In genomic region chr12:53053223-53054111, GRCh38 we compare ENCODE assay signal across 1 cellular context.
TF ChIP-seq lines count a peak whose summit lies in the region.

No MANE protein-coding gene starts in this region.

TF ChIP-seq in HepG2, 621 proteins besides CTCF, POLR2A, EP300 and RAD21 (continued from another document and continues in another):
- TF ChIP-seq SCMH1 (CRISPR knock-in tag; IDR thresholded peaks at IDR 0.05; ENCODE audit: borderline replicate concordance) = no peak
- TF ChIP-seq, protein P1, sequence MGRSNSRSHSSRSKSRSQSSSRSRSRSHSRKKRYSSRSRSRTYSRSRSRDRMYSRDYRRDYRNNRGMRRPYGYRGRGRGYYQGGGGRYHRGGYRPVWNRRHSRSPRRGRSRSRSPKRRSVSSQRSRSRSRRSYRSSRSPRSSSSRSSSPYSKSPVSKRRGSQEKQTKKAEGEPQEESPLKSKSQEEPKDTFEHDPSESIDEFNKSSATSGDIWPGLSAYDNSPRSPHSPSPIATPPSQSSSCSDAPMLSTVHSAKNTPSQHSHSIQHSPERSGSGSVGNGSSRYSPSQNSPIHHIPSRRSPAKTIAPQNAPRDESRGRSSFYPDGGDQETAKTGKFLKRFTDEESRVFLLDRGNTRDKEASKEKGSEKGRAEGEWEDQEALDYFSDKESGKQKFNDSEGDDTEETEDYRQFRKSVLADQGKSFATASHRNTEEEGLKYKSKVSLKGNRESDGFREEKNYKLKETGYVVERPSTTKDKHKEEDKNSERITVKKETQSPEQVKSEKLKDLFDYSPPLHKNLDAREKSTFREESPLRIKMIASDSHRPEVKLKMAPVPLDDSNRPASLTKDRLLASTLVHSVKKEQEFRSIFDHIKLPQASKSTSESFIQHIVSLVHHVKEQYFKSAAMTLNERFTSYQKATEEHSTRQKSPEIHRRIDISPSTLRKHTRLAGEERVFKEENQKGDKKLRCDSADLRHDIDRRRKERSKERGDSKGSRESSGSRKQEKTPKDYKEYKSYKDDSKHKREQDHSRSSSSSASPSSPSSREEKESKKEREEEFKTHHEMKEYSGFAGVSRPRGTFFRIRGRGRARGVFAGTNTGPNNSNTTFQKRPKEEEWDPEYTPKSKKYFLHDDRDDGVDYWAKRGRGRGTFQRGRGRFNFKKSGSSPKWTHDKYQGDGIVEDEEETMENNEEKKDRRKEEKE (IDR thresholded peaks at IDR 0.05) = no peak
- no peak for TF ChIP-seq RFX1 (IDR thresholded peaks at IDR 0.05)
- TF ChIP-seq EHMT2 (IDR thresholded peaks at IDR 0.05; ENCODE audit: borderline replicate concordance, low read depth, low read length) = no peak
- TF ChIP-seq, protein P2, sequence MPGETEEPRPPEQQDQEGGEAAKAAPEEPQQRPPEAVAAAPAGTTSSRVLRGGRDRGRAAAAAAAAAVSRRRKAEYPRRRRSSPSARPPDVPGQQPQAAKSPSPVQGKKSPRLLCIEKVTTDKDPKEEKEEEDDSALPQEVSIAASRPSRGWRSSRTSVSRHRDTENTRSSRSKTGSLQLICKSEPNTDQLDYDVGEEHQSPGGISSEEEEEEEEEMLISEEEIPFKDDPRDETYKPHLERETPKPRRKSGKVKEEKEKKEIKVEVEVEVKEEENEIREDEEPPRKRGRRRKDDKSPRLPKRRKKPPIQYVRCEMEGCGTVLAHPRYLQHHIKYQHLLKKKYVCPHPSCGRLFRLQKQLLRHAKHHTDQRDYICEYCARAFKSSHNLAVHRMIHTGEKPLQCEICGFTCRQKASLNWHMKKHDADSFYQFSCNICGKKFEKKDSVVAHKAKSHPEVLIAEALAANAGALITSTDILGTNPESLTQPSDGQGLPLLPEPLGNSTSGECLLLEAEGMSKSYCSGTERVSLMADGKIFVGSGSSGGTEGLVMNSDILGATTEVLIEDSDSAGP (CRISPR knock-in tag; IDR thresholded peaks at IDR 0.05; ENCODE audit: borderline replicate concordance) = peak; percentile 69; the same call in 1 of the 2 replicates
- TF ChIP-seq ZNF850 (CRISPR knock-in tag; conservative IDR thresholded peaks at IDR 0.05) = no peak
- TF ChIP-seq NCOA1 (CRISPR knock-in tag; IDR thresholded peaks at IDR 0.05) = no peak
- TF ChIP-seq ETV6 (CRISPR knock-in tag; conservative IDR thresholded peaks at IDR 0.05) = no peak
- no peak for TF ChIP-seq TSC22D2 (CRISPR knock-in tag; IDR thresholded peaks at IDR 0.05; ENCODE audit: borderline replicate concordance)
- TF ChIP-seq IKZF4 (CRISPR knock-in tag; IDR thresholded peaks at IDR 0.05; ENCODE audit: borderline replicate concordance, low read depth, not compliant biosample characterization) = no peak
- TF ChIP-seq, protein P3, sequence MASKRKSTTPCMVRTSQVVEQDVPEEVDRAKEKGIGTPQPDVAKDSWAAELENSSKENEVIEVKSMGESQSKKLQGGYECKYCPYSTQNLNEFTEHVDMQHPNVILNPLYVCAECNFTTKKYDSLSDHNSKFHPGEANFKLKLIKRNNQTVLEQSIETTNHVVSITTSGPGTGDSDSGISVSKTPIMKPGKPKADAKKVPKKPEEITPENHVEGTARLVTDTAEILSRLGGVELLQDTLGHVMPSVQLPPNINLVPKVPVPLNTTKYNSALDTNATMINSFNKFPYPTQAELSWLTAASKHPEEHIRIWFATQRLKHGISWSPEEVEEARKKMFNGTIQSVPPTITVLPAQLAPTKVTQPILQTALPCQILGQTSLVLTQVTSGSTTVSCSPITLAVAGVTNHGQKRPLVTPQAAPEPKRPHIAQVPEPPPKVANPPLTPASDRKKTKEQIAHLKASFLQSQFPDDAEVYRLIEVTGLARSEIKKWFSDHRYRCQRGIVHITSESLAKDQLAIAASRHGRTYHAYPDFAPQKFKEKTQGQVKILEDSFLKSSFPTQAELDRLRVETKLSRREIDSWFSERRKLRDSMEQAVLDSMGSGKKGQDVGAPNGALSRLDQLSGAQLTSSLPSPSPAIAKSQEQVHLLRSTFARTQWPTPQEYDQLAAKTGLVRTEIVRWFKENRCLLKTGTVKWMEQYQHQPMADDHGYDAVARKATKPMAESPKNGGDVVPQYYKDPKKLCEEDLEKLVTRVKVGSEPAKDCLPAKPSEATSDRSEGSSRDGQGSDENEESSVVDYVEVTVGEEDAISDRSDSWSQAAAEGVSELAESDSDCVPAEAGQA (IDR thresholded peaks at IDR 0.05; ENCODE audit: low read depth) = no peak
- TF ChIP-seq, protein P3 (CRISPR knock-in tag; IDR thresholded peaks at IDR 0.05; ENCODE audit: borderline replicate concordance) = no peak
- no peak for TF ChIP-seq ZNF382 (CRISPR knock-in tag; IDR thresholded peaks at IDR 0.05; ENCODE audit: borderline replicate concordance)
- TF ChIP-seq SMAD9 (CRISPR knock-in tag; IDR thresholded peaks at IDR 0.05) = no peak
- no peak for TF ChIP-seq ZSCAN25 (CRISPR knock-in tag; IDR thresholded peaks at IDR 0.05)
- no peak for TF ChIP-seq NR3C1 (CRISPR knock-in tag; IDR thresholded peaks at IDR 0.05)
- TF ChIP-seq NFIB (CRISPR knock-in tag; IDR thresholded peaks at IDR 0.05; ENCODE audit: borderline replicate concordance) = no peak
- no peak for TF ChIP-seq MED8 (CRISPR knock-in tag; IDR thresholded peaks at IDR 0.05; ENCODE audit: insufficient replicate concordance)
- TF ChIP-seq ZNF549 (CRISPR knock-in tag; IDR thresholded peaks at IDR 0.05) = no peak
- no peak for TF ChIP-seq SMYD3 (CRISPR knock-in tag; IDR thresholded peaks at IDR 0.05)
- TF ChIP-seq ZNF547 (CRISPR knock-in tag; IDR thresholded peaks at IDR 0.05) = no peak
- TF ChIP-seq, protein P4, sequence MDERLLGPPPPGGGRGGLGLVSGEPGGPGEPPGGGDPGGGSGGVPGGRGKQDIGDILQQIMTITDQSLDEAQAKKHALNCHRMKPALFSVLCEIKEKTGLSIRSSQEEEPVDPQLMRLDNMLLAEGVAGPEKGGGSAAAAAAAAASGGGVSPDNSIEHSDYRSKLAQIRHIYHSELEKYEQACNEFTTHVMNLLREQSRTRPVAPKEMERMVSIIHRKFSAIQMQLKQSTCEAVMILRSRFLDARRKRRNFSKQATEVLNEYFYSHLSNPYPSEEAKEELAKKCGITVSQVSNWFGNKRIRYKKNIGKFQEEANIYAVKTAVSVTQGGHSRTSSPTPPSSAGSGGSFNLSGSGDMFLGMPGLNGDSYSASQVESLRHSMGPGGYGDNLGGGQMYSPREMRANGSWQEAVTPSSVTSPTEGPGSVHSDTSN (CRISPR knock-in tag; IDR thresholded peaks at IDR 0.05) = no peak
- TF ChIP-seq ZNF496 (CRISPR knock-in tag; IDR thresholded peaks at IDR 0.05; ENCODE audit: insufficient replicate concordance) = no peak
- no peak for TF ChIP-seq ZMYM2 (CRISPR knock-in tag; IDR thresholded peaks at IDR 0.05)
- no peak for TF ChIP-seq NFATC3 (CRISPR knock-in tag; IDR thresholded peaks at IDR 0.05)
- TF ChIP-seq, protein P5, sequence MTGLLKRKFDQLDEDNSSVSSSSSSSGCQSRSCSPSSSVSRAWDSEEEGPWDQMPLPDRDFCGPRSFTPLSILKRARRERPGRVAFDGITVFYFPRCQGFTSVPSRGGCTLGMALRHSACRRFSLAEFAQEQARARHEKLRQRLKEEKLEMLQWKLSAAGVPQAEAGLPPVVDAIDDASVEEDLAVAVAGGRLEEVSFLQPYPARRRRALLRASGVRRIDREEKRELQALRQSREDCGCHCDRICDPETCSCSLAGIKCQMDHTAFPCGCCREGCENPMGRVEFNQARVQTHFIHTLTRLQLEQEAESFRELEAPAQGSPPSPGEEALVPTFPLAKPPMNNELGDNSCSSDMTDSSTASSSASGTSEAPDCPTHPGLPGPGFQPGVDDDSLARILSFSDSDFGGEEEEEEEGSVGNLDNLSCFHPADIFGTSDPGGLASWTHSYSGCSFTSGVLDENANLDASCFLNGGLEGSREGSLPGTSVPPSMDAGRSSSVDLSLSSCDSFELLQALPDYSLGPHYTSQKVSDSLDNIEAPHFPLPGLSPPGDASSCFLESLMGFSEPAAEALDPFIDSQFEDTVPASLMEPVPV (CRISPR knock-in tag; IDR thresholded peaks at IDR 0.05) = no peak; the same call in 1 of the 2 replicates
- TF ChIP-seq KAT2B (IDR thresholded peaks at IDR 0.05; ENCODE audit: borderline replicate concordance, low read depth, low read length) = no peak
- TF ChIP-seq, protein P6, sequence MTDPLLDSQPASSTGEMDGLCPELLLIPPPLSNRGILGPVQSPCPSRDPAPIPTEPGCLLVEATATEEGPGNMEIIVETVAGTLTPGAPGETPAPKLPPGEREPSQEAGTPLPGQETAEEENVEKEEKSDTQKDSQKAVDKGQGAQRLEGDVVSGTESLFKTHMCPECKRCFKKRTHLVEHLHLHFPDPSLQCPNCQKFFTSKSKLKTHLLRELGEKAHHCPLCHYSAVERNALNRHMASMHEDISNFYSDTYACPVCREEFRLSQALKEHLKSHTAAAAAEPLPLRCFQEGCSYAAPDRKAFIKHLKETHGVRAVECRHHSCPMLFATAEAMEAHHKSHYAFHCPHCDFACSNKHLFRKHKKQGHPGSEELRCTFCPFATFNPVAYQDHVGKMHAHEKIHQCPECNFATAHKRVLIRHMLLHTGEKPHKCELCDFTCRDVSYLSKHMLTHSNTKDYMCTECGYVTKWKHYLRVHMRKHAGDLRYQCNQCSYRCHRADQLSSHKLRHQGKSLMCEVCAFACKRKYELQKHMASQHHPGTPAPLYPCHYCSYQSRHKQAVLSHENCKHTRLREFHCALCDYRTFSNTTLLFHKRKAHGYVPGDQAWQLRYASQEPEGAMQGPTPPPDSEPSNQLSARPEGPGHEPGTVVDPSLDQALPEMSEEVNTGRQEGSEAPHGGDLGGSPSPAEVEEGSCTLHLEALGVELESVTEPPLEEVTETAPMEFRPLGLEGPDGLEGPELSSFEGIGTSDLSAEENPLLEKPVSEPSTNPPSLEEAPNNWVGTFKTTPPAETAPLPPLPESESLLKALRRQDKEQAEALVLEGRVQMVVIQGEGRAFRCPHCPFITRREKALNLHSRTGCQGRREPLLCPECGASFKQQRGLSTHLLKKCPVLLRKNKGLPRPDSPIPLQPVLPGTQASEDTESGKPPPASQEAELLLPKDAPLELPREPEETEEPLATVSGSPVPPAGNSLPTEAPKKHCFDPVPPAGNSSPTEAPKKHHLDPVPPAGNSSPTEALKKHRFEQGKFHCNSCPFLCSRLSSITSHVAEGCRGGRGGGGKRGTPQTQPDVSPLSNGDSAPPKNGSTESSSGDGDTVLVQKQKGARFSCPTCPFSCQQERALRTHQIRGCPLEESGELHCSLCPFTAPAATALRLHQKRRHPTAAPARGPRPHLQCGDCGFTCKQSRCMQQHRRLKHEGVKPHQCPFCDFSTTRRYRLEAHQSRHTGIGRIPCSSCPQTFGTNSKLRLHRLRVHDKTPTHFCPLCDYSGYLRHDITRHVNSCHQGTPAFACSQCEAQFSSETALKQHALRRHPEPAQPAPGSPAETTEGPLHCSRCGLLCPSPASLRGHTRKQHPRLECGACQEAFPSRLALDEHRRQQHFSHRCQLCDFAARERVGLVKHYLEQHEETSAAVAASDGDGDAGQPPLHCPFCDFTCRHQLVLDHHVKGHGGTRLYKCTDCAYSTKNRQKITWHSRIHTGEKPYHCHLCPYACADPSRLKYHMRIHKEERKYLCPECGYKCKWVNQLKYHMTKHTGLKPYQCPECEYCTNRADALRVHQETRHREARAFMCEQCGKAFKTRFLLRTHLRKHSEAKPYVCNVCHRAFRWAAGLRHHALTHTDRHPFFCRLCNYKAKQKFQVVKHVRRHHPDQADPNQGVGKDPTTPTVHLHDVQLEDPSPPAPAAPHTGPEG (CRISPR knock-in tag; IDR thresholded peaks at IDR 0.05) = no peak
- TF ChIP-seq, protein P7, sequence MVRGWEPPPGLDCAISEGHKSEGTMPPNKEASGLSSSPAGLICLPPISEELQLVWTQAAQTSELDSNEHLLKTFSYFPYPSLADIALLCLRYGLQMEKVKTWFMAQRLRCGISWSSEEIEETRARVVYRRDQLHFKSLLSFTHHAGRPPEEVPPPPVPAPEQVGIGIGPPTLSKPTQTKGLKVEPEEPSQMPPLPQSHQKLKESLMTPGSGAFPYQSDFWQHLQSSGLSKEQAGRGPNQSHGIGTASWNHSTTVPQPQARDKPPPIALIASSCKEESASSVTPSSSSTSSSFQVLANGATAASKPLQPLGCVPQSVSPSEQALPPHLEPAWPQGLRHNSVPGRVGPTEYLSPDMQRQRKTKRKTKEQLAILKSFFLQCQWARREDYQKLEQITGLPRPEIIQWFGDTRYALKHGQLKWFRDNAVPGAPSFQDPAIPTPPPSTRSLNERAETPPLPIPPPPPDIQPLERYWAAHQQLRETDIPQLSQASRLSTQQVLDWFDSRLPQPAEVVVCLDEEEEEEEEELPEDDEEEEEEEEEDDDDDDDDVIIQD (CRISPR knock-in tag; IDR thresholded peaks at IDR 0.05; ENCODE audit: low read depth) = peak; percentile 28; the same call in 1 of the 2 replicates
- TF ChIP-seq ZNF749 (CRISPR knock-in tag; IDR thresholded peaks at IDR 0.05; ENCODE audit: borderline replicate concordance) = no peak
- TF ChIP-seq ZNF639 (CRISPR knock-in tag; conservative IDR thresholded peaks at IDR 0.05) = no peak
- TF ChIP-seq, protein P8, sequence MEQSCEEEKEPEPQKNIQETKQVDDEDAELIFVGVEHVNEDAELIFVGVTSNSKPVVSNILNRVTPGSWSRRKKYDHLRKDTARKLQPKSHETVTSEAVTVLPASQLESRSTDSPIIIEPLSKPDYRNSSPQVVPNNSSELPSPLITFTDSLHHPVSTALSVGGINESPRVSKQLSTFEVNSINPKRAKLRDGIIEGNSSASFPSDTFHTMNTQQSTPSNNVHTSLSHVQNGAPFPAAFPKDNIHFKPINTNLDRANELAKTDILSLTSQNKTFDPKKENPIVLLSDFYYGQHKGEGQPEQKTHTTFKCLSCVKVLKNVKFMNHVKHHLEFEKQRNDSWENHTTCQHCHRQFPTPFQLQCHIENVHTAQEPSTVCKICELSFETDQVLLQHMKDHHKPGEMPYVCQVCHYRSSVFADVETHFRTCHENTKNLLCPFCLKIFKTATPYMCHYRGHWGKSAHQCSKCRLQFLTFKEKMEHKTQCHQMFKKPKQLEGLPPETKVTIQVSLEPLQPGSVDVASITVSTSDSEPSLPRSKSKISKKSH (CRISPR knock-in tag; IDR thresholded peaks at IDR 0.05; ENCODE audit: borderline replicate concordance) = no peak
- TF ChIP-seq PHF8 (CRISPR knock-in tag; IDR thresholded peaks at IDR 0.05) = no peak
- TF ChIP-seq ZBTB42 (CRISPR knock-in tag; IDR thresholded peaks at IDR 0.05) = no peak
